In genomic region chr1:35005711-35006110, GRCh38 we compare ENCODE assay signal across 23 cellular contexts. TPM values are rescaled to one million over a fixed set of nuclear protein-coding genes. Genes with fewer than 3 reads are reported as not detected.
DNase-seq lines count a peak whose midpoint lies in the region; ATAC-seq, FAIRE-seq and TF ChIP-seq lines count a peak whose summit lies in the region.
"Had no signal": no experiment of that assay in that cellular context is flagged by ENCODE, and none has a peak within 500 bp of the region (broad histone marks: within the 10 kb centered on the region; RNA-seq: fewer than 3 reads in every experiment).

No MANE protein-coding gene starts in this region.

- intact Hi-C loops in body of pancreas (cut with DNase I) (no loop called here), kidney (cut with DNase I) (no loop called here), heart left ventricle (cut with DNase I) (loop anchor here in 2 of 10 donors (10.0 kb wide), 2 partner anchors 69 to 179 kb away; partner anchors contain the start of gene ZMYM1 (in 1 of the 2))

- FAIRE-seq in kidney (lab: Jason Lieb, UNC) (peak; percentile 39), small intestine (lab: Jason Lieb, UNC) (no peak)
- FAIRE-seq: A204.1, GM12891 had no signal

- ATAC-seq in body of pancreas: peak; percentile 67
- ATAC-seq in heart left ventricle: no peak

- 52 to 56% methylated on average over 3 of the region's 3 CpGs for WGBS in body of pancreas, 2 donors
- 69 to 86% (median 85%) methylated on average over 3 of the region's 3 CpGs for WGBS in small intestine, 3 donors
- WGBS in heart left ventricle, 4 donors: 85 to 95% (median 90%) methylated on average over 3 of the region's 3 CpGs

- no peak overlapping the region for H3K9ac ChIP-seq in kidney (ENCODE audit: low read length in 2 of 2)
- H3K9ac ChIP-seq: BLaER1 had no signal

- H3K27me3 ChIP-seq in body of pancreas (no peaks in the 10 kb centered on the region), small intestine (ENCODE audit: control insufficient read depth in 2 of 2, insufficient read depth in 2 of 2, low read length in 2 of 2) (no peaks in the 10 kb centered on the region), heart left ventricle (no peaks in the 10 kb centered on the region)
- H3K27me3 ChIP-seq: BE2C, BLaER1 had no signal

- TF ChIP-seq POLR2A in body of pancreas (IDR thresholded peaks at IDR 0.05): no peak
- no peak for TF ChIP-seq POLR2A in heart left ventricle (IDR thresholded peaks at IDR 0.05)

- H3K4me3 ChIP-seq in body of pancreas (no peak overlapping the region), kidney (ENCODE audit: low read length in 2 of 2) (no peak overlapping the region), small intestine (ENCODE audit: low read depth in 1 of 2, low read length in 2 of 2) (no peak overlapping the region), heart left ventricle (no peak overlapping the region)
- H3K4me3 ChIP-seq: BLaER1 had no signal

- H3K36me3 ChIP-seq in body of pancreas (replicated peaks in 1 of 2; ENCODE audit: insufficient read depth in 1 of 2, low read depth in 2 of 2) (peaks cover 0 to 19% of the 10 kb centered on the region in 2 donors), kidney (ENCODE audit: control insufficient read depth in 1 of 2, insufficient read depth in 2 of 2, low read length in 2 of 2) (peaks cover 4 to 13% of the 10 kb centered on the region in 2 donors), small intestine (ENCODE audit: control insufficient read depth in 2 of 2, insufficient read depth in 2 of 2, low read length in 2 of 2) (peaks cover 0 to 3% of the 10 kb centered on the region in 2 donors), heart left ventricle (peaks cover 0 to 100% (median 97%) of the 10 kb centered on the region in 9 donors)
- H3K36me3 ChIP-seq: BE2C had no signal

- peak in 1 of 4 donors; percentile 18 for DNase-seq in body of pancreas
- no peak for DNase-seq in kidney
- peak; percentile 38 for DNase-seq in renal cortical epithelial cell (ENCODE audit: low read depth)
- no peak for DNase-seq in activated CD4-positive, alpha-beta T cell treated with anti-CD3 and anti-CD28 coated beads, Interleukin-2, amount 50 U/mL, for 48 hours
- no peak for DNase-seq in small intestine
- no peak for DNase-seq in dedifferentiated amniotic fluid mesenchymal stem cell (ENCODE audit: extremely low spot score)
- no peak for DNase-seq in heart left ventricle
- DNase-seq: 8988T; ACHN; BE2C; C1 segment of cervical spinal cord; CD4-positive, alpha-beta memory T cell; CD4-positive, CD25-positive, alpha-beta regulatory T cell; CD8-positive, alpha-beta memory T cell; COR-L47; DMS 273 treated with DMSO at 0.1 percent for 48 hours; DMS153; DMS53; DMS79; GF-D8 had no signal

- TF ChIP-seq CTCF in body of pancreas (IDR thresholded peaks at IDR 0.05) (no peak), kidney (IDR thresholded peaks at IDR 0.05; ENCODE audit: borderline replicate concordance, extremely low read depth, insufficient read depth) (no peak), heart left ventricle (IDR thresholded peaks at IDR 0.05) (no peak)

- H3K27ac ChIP-seq in body of pancreas (no peak overlapping the region), kidney (ENCODE audit: low read depth in 2 of 2, low read length in 2 of 2) (no peak overlapping the region), small intestine (ENCODE audit: low read depth in 1 of 2, low read length in 1 of 2) (no peak overlapping the region), heart left ventricle (no peak overlapping the region)
- H3K27ac ChIP-seq: BLaER1 had no signal

- no peaks in the 10 kb centered on the region for H3K9me3 ChIP-seq in body of pancreas
- H3K9me3 ChIP-seq in kidney (ENCODE audit: control insufficient read depth in 1 of 2, low read length in 2 of 2): no peaks in the 10 kb centered on the region
- no peaks in the 10 kb centered on the region for H3K9me3 ChIP-seq in small intestine (ENCODE audit: control insufficient read depth, low read depth)
- H3K9me3 ChIP-seq in heart left ventricle: no peaks in the 10 kb centered on the region
- H3K9me3 ChIP-seq: BE2C, BLaER1 had no signal

- H3K4me1 ChIP-seq in body of pancreas: peaks cover 9% of the 10 kb centered on the region
- H3K4me1 ChIP-seq in kidney (ENCODE audit: control insufficient read depth in 1 of 2, insufficient read depth in 1 of 2, low read depth in 1 of 2, low read length in 2 of 2): peaks cover 3 to 6% of the 10 kb centered on the region in 2 donors
- no peaks in the 10 kb centered on the region for H3K4me1 ChIP-seq in small intestine (ENCODE audit: control insufficient read depth in 2 of 2, insufficient read depth in 1 of 2, low read depth in 1 of 2, low read length in 1 of 2)
- H3K4me1 ChIP-seq in heart left ventricle: no peaks in the 10 kb centered on the region
- H3K4me1 ChIP-seq: BE2C, BLaER1 had no signal

RNA-seq across cellular contexts. Expression of gene TMEM35B, which starts 20.6 kb away (rescaled TPM):
- 10 to 100 TPM; 15.5 to 37.1 TPM for total RNA-seq in body of pancreas
- 44.2 TPM for total RNA-seq in kidney
- 48.3 TPM for polyA plus RNA-seq in kidney (ENCODE audit: insufficient read depth, low read depth, low replicate concordance)
- total RNA-seq in renal cortical epithelial cell: 32.6 and 73.6 TPM in 2 replicates
- 10 to 100 TPM in 2 of 3 donors, 1 to 10 TPM in 1; 5.6 to 41.4 (median 14.6) TPM for polyA plus RNA-seq in small intestine
- total RNA-seq in heart left ventricle: 10 to 100 TPM in 4 of 9 donors, 1 to 10 TPM in 5; 4.0 to 19.9 (median 8.6) TPM
- 10 to 100 TPM; 12.3 to 19.5 TPM for polyA plus RNA-seq in heart left ventricle

RNA-seq across cellular contexts. Expression of gene ZMYM6, which starts 26.0 kb away (rescaled TPM):
- total RNA-seq in body of pancreas: 10 to 100 TPM; 15.0 to 16.5 TPM
- total RNA-seq in kidney: 23.8 TPM
- 8.8 TPM for polyA plus RNA-seq in kidney (ENCODE audit: insufficient read depth, low read depth, low replicate concordance)
- 11.1 and 20.2 TPM in 2 replicates for total RNA-seq in renal cortical epithelial cell
- polyA plus RNA-seq in small intestine: 10 to 100 TPM in 1 of 3 donors, 1 to 10 TPM in 2; 6.6 to 10.7 (median 9.2) TPM
- 10 to 100 TPM in 7 of 9 donors, 1 to 10 TPM in 2; 6.1 to 19.7 (median 14.5) TPM for total RNA-seq in heart left ventricle
- polyA plus RNA-seq in heart left ventricle: 10 to 100 TPM in 1 of 2 donors, 1 to 10 TPM in 1; 9.1 to 11.3 TPM
